In genomic region chr19:55339225-55340143, GRCh38 we compare ENCODE assay signal across 8 cellular contexts. TPM values are rescaled to one million over a fixed set of nuclear protein-coding genes. Genes with fewer than 3 reads are reported as not detected.
A peak's percentile ranks its signal among the peaks of the same experiment; 100 is the strongest.
DNase-seq lines count a peak whose midpoint lies in the region; ATAC-seq, FAIRE-seq and TF ChIP-seq lines count a peak whose summit lies in the region.

Gene KMT5C (plus strand): TSS chr19:55339876. CDS start chr19:55341937, 2,061 bp downstream.

- H2BK5ac ChIP-seq in H1 (ENCODE audit: low read depth, low read length) (peak within 1 kb of the TSS; percentile 97), mesenchymal stem cell (ENCODE audit: low read depth, low read length, poor library complexity, severe bottlenecking) (peak within 1 kb of the TSS; percentile 88)

- peak; percentile 96 for FAIRE-seq in H1 (lab: Jason Lieb, UNC)

- peaks cover 0 to 6% of the 10 kb centered on the region in 2 experiments for H4K20me1 ChIP-seq in H1 (replicated peaks in 1 of 2; ENCODE audit: control insufficient read depth in 1 of 2, insufficient read depth in 2 of 2, low read length in 2 of 2)

- TF ChIP-seq RAD21 in H1 (IDR thresholded peaks at IDR 0.05 in 1 of 2, conservative IDR thresholded peaks at IDR 0.05 in 1 of 2; ENCODE audit: low read depth in 2 of 2, low read length in 2 of 2) = no peak; a peak in 1 of 4 replicates

- POLR2A ChIA-PET in Caco-2 (lab: Charles Lee) (interaction anchor here (0.5 to 1.8 kb wide), 30 partner anchors 8 to 315 kb away, joined by 3 to 29 read pairs (median 6); partner anchors contain the start of genes DNAAF3, FIZ1, HSPBP1 and ISOC2), H1 (lab: Charles Lee; ENCODE audit: partially characterized antibody) (interaction anchor here (0.7 to 4.1 kb wide), 35 partner anchors 8 to 193 kb away, joined by 3 to 30 read pairs (median 5); partner anchors contain the start of genes BRSK1, GARIN5B, HSPBP1 and RPL28)

- TF ChIP-seq CTCF in Caco-2 (IDR thresholded peaks at IDR 0.05; ENCODE audit: insufficient read depth in 1 of 2, low read depth in 1 of 2, low read length in 1 of 2, severe bottlenecking in 1 of 2, unreplicated experiment in 1 of 2) (peak in 1 of 2 experiments; percentile 43), H1 (IDR thresholded peaks at IDR 0.05; ENCODE audit: control extremely low read depth in 1 of 3, insufficient read depth in 1 of 3, low read depth in 1 of 3, low read length in 3 of 3) (peak in 1 of 3 experiments; percentile 7; a peak in 1 of 4 replicates)

- H3K4me1 Mint-ChIP-seq in Caco-2 (ENCODE audit: low read depth, unreplicated experiment) = peaks cover 14% of the 10 kb centered on the region
- peaks cover 17% of the 10 kb centered on the region for H3K4me1 Mint-ChIP-seq in activated CD8-positive, alpha-beta memory T cell treated with anti-CD3 and anti-CD28 coated beads, Interleukin-2, amount 10 ng/mL, durations not matched to agents 7 days and 5 days

- TF ChIP-seq POLR2A in H1 (IDR thresholded peaks at IDR 0.05; ENCODE audit: control extremely low read depth in 1 of 2, low read depth in 2 of 2, low read length in 2 of 2) = no peak; a peak in 1 of 3 replicates

- no peak for TF ChIP-seq EP300 in H1 (IDR thresholded peaks at IDR 0.05; ENCODE audit: borderline replicate concordance in 1 of 2, low read depth in 2 of 2, low read length in 2 of 2)

- CTCF ChIA-PET in Caco-2 (lab: Charles Lee) (interaction anchor here (0.5 to 1.8 kb wide), 23 partner anchors 9 to 315 kb away, joined by 3 to 30 read pairs (median 4); partner anchors contain the start of genes HSPBP1, ISOC2, PPP6R1 and SYT5), H1 (lab: Charles Lee; ENCODE audit: partially characterized antibody) (interaction anchor here (0.6 to 2.1 kb wide), 15 partner anchors 9 to 876 kb away, joined by 3 to 12 read pairs (median 4); partner anchors contain the start of genes LENG9, TMEM150B and TMEM238)
- CTCF ChIA-PET in activated CD8-positive, alpha-beta memory T cell treated with anti-CD3 and anti-CD28 coated beads, Interleukin-2, amount 10 ng/mL, durations not matched to agents 7 days and 5 days (lab: Charles Lee) = interaction anchor here (0.6 to 3.8 kb wide), 20 partner anchors 11 to 314 kb away, joined by 3 to 45 read pairs (median 4); partner anchors contain the start of genes HSPBP1, PPP6R1, TMEM238 and UBE2S

- peaks cover 33% of the 10 kb centered on the region for H3K36me3 Mint-ChIP-seq in Caco-2 (ENCODE audit: insufficient read depth, unreplicated experiment)
- peaks cover 3% of the 10 kb centered on the region for H3K36me3 Mint-ChIP-seq in activated CD8-positive, alpha-beta memory T cell treated with anti-CD3 and anti-CD28 coated beads, Interleukin-2, amount 10 ng/mL, durations not matched to agents 7 days and 5 days

- WGBS in H1 (ENCODE audit: extremely low coverage in 1 of 2, insufficient coverage in 1 of 2, insufficient read length in 1 of 2, insufficient replicate concordance in 2 of 2, low coverage in 1 of 2, low lambda C conversion rate in 2 of 2, missing lambda C conversion rate in 1 of 2), 2 experiments = 2% methylated on average over 48 of the region's 84 CpGs; no CpG with 5 or more reads in 1 of the 2 experiments
- WGBS in mesenchymal stem cell = under 1% methylated on average over 63 of the region's 84 CpGs

- H4K8ac ChIP-seq in H1 (ENCODE audit: extremely low read depth, insufficient read depth, low read length) = peak within 1 kb of the TSS; percentile 98
- H4K8ac ChIP-seq in mesenchymal stem cell (ENCODE audit: low read length) = peak within 1 kb of the TSS; percentile 88

- H3K27ac Mint-ChIP-seq in Caco-2 (ENCODE audit: unreplicated experiment) = peak within 1 kb of the TSS; percentile 95
- peak within 1 kb of the TSS; percentile 90 for H3K27ac Mint-ChIP-seq in activated CD8-positive, alpha-beta memory T cell treated with anti-CD3 and anti-CD28 coated beads, Interleukin-2, amount 10 ng/mL, durations not matched to agents 7 days and 5 days

- H3K79me1 ChIP-seq in H1 (ENCODE audit: low read depth, low read length) (peaks cover 5% of the 10 kb centered on the region; the same call in 1 of the 2 replicates), mesenchymal stem cell (replicated peaks; ENCODE audit: low read length, poor library complexity, severe bottlenecking) (peaks cover 14% of the 10 kb centered on the region)

- H3K23ac ChIP-seq in H1 (ENCODE audit: insufficient read length) = no peak within 1 kb of the TSS
- peak within 1 kb of the TSS in 1 of 2 experiments; percentile 94 for H3K23ac ChIP-seq in mesenchymal stem cell (ENCODE audit: low read length in 2 of 2)

- H2BK20ac ChIP-seq in H1 (ENCODE audit: low read length) = no peak within 1 kb of the TSS

- H3K27me3 Mint-ChIP-seq in Caco-2 (ENCODE audit: insufficient read depth, unreplicated experiment) = no peaks in the 10 kb centered on the region
- peaks cover 14% of the 10 kb centered on the region for H3K27me3 Mint-ChIP-seq in activated CD8-positive, alpha-beta memory T cell treated with anti-CD3 and anti-CD28 coated beads, Interleukin-2, amount 10 ng/mL, durations not matched to agents 7 days and 5 days

- H3K27ac ChIP-seq in H1 (ENCODE audit: low read depth, low read length) (peak within 1 kb of the TSS; percentile 99), mesenchymal stem cell (ENCODE audit: low read length, poor library complexity, severe bottlenecking) (peak within 1 kb of the TSS; percentile 93)

- peak within 1 kb of the TSS; percentile 86 for H2AK5ac ChIP-seq in H1 (ENCODE audit: low read depth, low read length)
- peak within 1 kb of the TSS; percentile 53 for H2AK5ac ChIP-seq in mesenchymal stem cell (ENCODE audit: low read length, severe bottlenecking)

- no peak within 1 kb of the TSS for H2BK120ac ChIP-seq in H1 (replicated peaks; ENCODE audit: low read depth, low read length)
- H2BK120ac ChIP-seq in mesenchymal stem cell (ENCODE audit: low read depth, low read length) = peak within 1 kb of the TSS; percentile 9

- peaks cover 10% of the 10 kb centered on the region; the same call in 1 of the 2 replicates for H3K4me1 ChIP-seq in Caco-2
- peaks cover 14% of the 10 kb centered on the region for H3K4me1 ChIP-seq in NT2/D1 (ENCODE audit: insufficient read depth, insufficient read length)
- peaks cover 0 to 16% (median 9%) of the 10 kb centered on the region in 4 experiments; a peak in 6 of 7 replicates for H3K4me1 ChIP-seq in H1 (replicated peaks in 1 of 4; ENCODE audit: control insufficient read depth in 3 of 4, insufficient read depth in 4 of 4, low read length in 3 of 4)
- peaks cover 36% of the 10 kb centered on the region for H3K4me1 ChIP-seq in mesenchymal stem cell (ENCODE audit: control insufficient read depth, insufficient read depth, low read depth, low read length)

- peaks cover 0 to 3% of the 10 kb centered on the region in 2 experiments; a peak in 1 of 4 replicates for H3K79me2 ChIP-seq in H1 (ENCODE audit: control insufficient read depth in 1 of 2, insufficient read depth in 2 of 2, low read length in 2 of 2)

- H3K27me3 ChIP-seq in Caco-2 (replicated peaks; ENCODE audit: control insufficient read depth, insufficient read depth, low read length) (no peaks in the 10 kb centered on the region), NT2/D1 (ENCODE audit: insufficient read depth, insufficient read length) (no peaks in the 10 kb centered on the region), H1 (replicated peaks in 1 of 4; ENCODE audit: control insufficient read depth in 3 of 4, extremely low read depth in 1 of 4, insufficient read depth in 3 of 4, low read length in 3 of 4) (peaks cover 0 to 3% (median 0%) of the 10 kb centered on the region in 4 experiments; a peak in 1 of 7 replicates), mesenchymal stem cell (ENCODE audit: control insufficient read depth in 1 of 2, insufficient read depth in 1 of 2, low read length in 2 of 2) (peaks cover 0 to 9% of the 10 kb centered on the region in 2 experiments)

- H2BK12ac ChIP-seq in H1 (ENCODE audit: low read depth, low read length) = peak within 1 kb of the TSS; percentile 89
- H2BK12ac ChIP-seq in mesenchymal stem cell (ENCODE audit: low read length in 2 of 2) = peak within 1 kb of the TSS in 1 of 2 experiments; percentile 92

- H4K91ac ChIP-seq in H1 (replicated peaks; ENCODE audit: insufficient read length, low read length) (peak within 1 kb of the TSS; percentile 86), mesenchymal stem cell (ENCODE audit: low read length) (peak within 1 kb of the TSS; percentile 79)

- H2BK15ac ChIP-seq in H1 (ENCODE audit: low read length) = peak within 1 kb of the TSS; percentile 83
- peak within 1 kb of the TSS; percentile 70 for H2BK15ac ChIP-seq in mesenchymal stem cell (ENCODE audit: low read depth, poor library complexity, severe bottlenecking)

- H3K4me3 ChIP-seq in Caco-2 (ENCODE audit: low read depth, low read length) = peak within 1 kb of the TSS; percentile 67
- peak within 1 kb of the TSS; percentile 63 for H3K4me3 ChIP-seq in NT2/D1 (ENCODE audit: insufficient read length, low read depth)
- peak within 1 kb of the TSS; percentile 69 to 85 (median 84) for H3K4me3 ChIP-seq in H1 (ENCODE audit: extremely low read depth in 1 of 4, insufficient read depth in 2 of 4, low read depth in 3 of 4, low read length in 4 of 4)
- peak within 1 kb of the TSS; percentile 69 to 93 for H3K4me3 ChIP-seq in mesenchymal stem cell (ENCODE audit: insufficient read depth in 1 of 2, low read depth in 1 of 2, low read length in 2 of 2)

- H3K9ac ChIP-seq in NT2/D1 (ENCODE audit: insufficient read length, low read depth) = peak within 1 kb of the TSS; percentile 94
- peak within 1 kb of the TSS in 3 of 4 experiments; percentile 82 to 92 (median 84); a peak in 6 of 7 replicates for H3K9ac ChIP-seq in H1 (replicated peaks in 1 of 4; ENCODE audit: extremely low read depth in 1 of 4, low read depth in 3 of 4, low read length in 3 of 4)
- peak within 1 kb of the TSS; percentile 94 for H3K9ac ChIP-seq in mesenchymal stem cell (ENCODE audit: low read length)

- peak within 1 kb of the TSS; percentile 19 for H3K4ac ChIP-seq in H1 (replicated peaks; ENCODE audit: insufficient read length, low read depth, low read length)
- peak within 1 kb of the TSS; percentile 58 to 98 for H3K4ac ChIP-seq in mesenchymal stem cell (ENCODE audit: low read depth in 1 of 2, low read length in 2 of 2)

- peak within 1 kb of the TSS; percentile 88 for H3K56ac ChIP-seq in H1 (replicated peaks; ENCODE audit: insufficient read length, low read depth, low read length)

- peak within 1 kb of the TSS; percentile 27 for H2AFZ ChIP-seq in H1 (ENCODE audit: low read length)
- H2AFZ ChIP-seq in mesenchymal stem cell (ENCODE audit: low read depth, low read length) = peak within 1 kb of the TSS; percentile 75

- H3K9me3 ChIP-seq in Caco-2 (no peaks in the 10 kb centered on the region), NT2/D1 (ENCODE audit: insufficient read depth, low read length) (no peaks in the 10 kb centered on the region), H1 (ENCODE audit: insufficient read depth in 2 of 2, low read depth in 1 of 2, low read length in 1 of 2) (no peaks in the 10 kb centered on the region), mesenchymal stem cell (ENCODE audit: control insufficient read depth, low read length) (no peaks in the 10 kb centered on the region)

- H3K4me3 Mint-ChIP-seq in Caco-2 (ENCODE audit: unreplicated experiment) = peak within 1 kb of the TSS; percentile 91
- H3K4me3 Mint-ChIP-seq in activated CD8-positive, alpha-beta memory T cell treated with anti-CD3 and anti-CD28 coated beads, Interleukin-2, amount 10 ng/mL, durations not matched to agents 7 days and 5 days = peak within 1 kb of the TSS; percentile 73

- H4K5ac ChIP-seq in H1 (ENCODE audit: insufficient read length, low read depth, low read length) = peak within 1 kb of the TSS; percentile 89

- H3K18ac ChIP-seq in H1 (ENCODE audit: extremely low read depth, low read length) = peak within 1 kb of the TSS; percentile 85
- peak within 1 kb of the TSS; percentile 70 to 97 for H3K18ac ChIP-seq in mesenchymal stem cell (ENCODE audit: low read depth in 1 of 2, low read length in 2 of 2)

- H3K4me2 ChIP-seq in H1 (ENCODE audit: insufficient read depth in 1 of 2, low read depth in 2 of 2, low read length in 2 of 2) = peak within 1 kb of the TSS; percentile 79 to 94
- H3K4me2 ChIP-seq in mesenchymal stem cell (ENCODE audit: low read length, poor library complexity, severe bottlenecking) = peak within 1 kb of the TSS; percentile 98

- no peaks in the 10 kb centered on the region for H3K9me3 Mint-ChIP-seq in Caco-2 (ENCODE audit: unreplicated experiment)
- H3K9me3 Mint-ChIP-seq in activated CD8-positive, alpha-beta memory T cell treated with anti-CD3 and anti-CD28 coated beads, Interleukin-2, amount 10 ng/mL, durations not matched to agents 7 days and 5 days (ENCODE audit: low read depth) = no peaks in the 10 kb centered on the region

- intact Hi-C loops in Caco-2 (cut with micrococcal nuclease; ENCODE audit: unreplicated experiment) = loop anchor here (1.0 to 2.0 kb wide), 7 partner anchors 15 to 173 kb away; partner anchors contain the start of genes COX6B2, DNAAF3, HSPBP1 and PPP6R1

- DNase-seq in Caco-2 (peak; percentile 100), HUDEP-2 (lab: John Stamatoyannopoulos, UW; ENCODE audit: unreplicated experiment in 76 of 76) (peak; percentile 86 to 100 (median 100)), NT2/D1 (ENCODE audit: low read depth, low spot score) (peak; percentile 98), H1 (ENCODE audit: low read depth in 1 of 2, low spot score in 2 of 2) (peak; percentile 100), mesenchymal stem cell (peak; percentile 100)
- DNase-seq in activated CD8-positive, alpha-beta memory T cell treated with anti-CD3 and anti-CD28 coated beads, Interleukin-2, amount 10 ng/mL, durations not matched to agents 7 days and 5 days = peak; percentile 100
- DNase-seq in stimulated activated CD8-positive, alpha-beta memory T cell treated with anti-CD3 and anti-CD28 coated beads, Interleukin-12 subunit alpha, Interleukin-12 subunit beta, amount 100 ng/mL, for 4 hours (ENCODE audit: low read depth) = peak; percentile 100

- no TSS peak for BruUV-seq in Caco-2 (replicated peaks; lab: Mats Ljungman, UMichigan)

- H3K23me2 ChIP-seq in H1 (ENCODE audit: low read depth, low read length) = peaks cover 20% of the 10 kb centered on the region; the same call in 1 of the 2 replicates

- peaks cover 3% of the 10 kb centered on the region; the same call in 1 of the 2 replicates for H3K36me3 ChIP-seq in Caco-2 (ENCODE audit: control insufficient read depth, insufficient read depth, low read length)
- peaks cover 22% of the 10 kb centered on the region for H3K36me3 ChIP-seq in NT2/D1 (ENCODE audit: insufficient read depth, insufficient read length, low read length)
- H3K36me3 ChIP-seq in H1 (ENCODE audit: control insufficient read depth in 2 of 4, insufficient read depth in 4 of 4, low read length in 3 of 4) = peaks cover 0 to 20% (median 12%) of the 10 kb centered on the region in 4 experiments; a peak in 4 of 8 replicates
- peaks cover 16 to 29% of the 10 kb centered on the region in 2 experiments for H3K36me3 ChIP-seq in mesenchymal stem cell (ENCODE audit: control insufficient read depth in 1 of 2, insufficient read depth in 2 of 2, low read depth in 1 of 2, low read length in 2 of 2)

- peak; percentile 80 for ATAC-seq in GM21381 (IDR thresholded peaks at IDR 0.05; ENCODE audit: unreplicated experiment)
- peak; percentile 87 for ATAC-seq in activated CD8-positive, alpha-beta memory T cell treated with anti-CD3 and anti-CD28 coated beads, Interleukin-2, amount 10 ng/mL, durations not matched to agents 7 days and 5 days

- H3K14ac ChIP-seq in H1 (ENCODE audit: insufficient read length) (no peak within 1 kb of the TSS), mesenchymal stem cell (ENCODE audit: low read length in 2 of 2) (peak within 1 kb of the TSS in 1 of 2 experiments; percentile 95)

RNA-seq across cellular contexts. Expression of gene KMT5C, which starts in this region (rescaled TPM):
- 25.8 and 26.3 TPM in 2 replicates for total RNA-seq in Caco-2 (2022)
- total RNA-seq in activated CD8-positive, alpha-beta memory T cell treated with anti-CD3 and anti-CD28 coated beads, Interleukin-2, amount 10 ng/mL, durations not matched to agents 7 days and 5 days = 10 to 100 TPM; 26.4 to 35.3 TPM
- 31.5 and 33.4 TPM in 2 replicates for total RNA-seq in H1 (2021; fragmentation: NEBNext Ultra II Directional; extraction: Animal tissue kit (Norgen Biotek cat#: 25700))
- polyA plus RNA-seq in H1 (2011; rRNA removed) = 24.9 and 59.4 TPM in 2 replicates
- polyA plus RNA-seq in H1 (2011; cell fraction: cytosol; rRNA removed) = 51.5 TPM
- polyA plus RNA-seq in H1 (2011; cell fraction: nucleus; rRNA removed) = 148 TPM
- polyA plus RNA-seq in H1 (2012, experiment 1 of 2) = 23.9 to 39.0 TPM (median 36.7 TPM) in 4 replicates
- 19.9 TPM for polyA plus RNA-seq in H1 (2012, experiment 2 of 2)
- polyA plus RNA-seq in H1 (2013, experiment 1 of 2) = 19.6 TPM
- polyA plus RNA-seq in H1 (2013, experiment 2 of 2) = 16.4 TPM
- polyA minus RNA-seq in H1 (2011; rRNA and poly(A)+ RNA removed) = 11.4 and 23.8 TPM in 2 replicates
- polyA minus RNA-seq in H1 (2011; cell fraction: cytosol; rRNA and poly(A)+ RNA removed) = 15.4 TPM
- 45.0 TPM for polyA minus RNA-seq in H1 (2011; cell fraction: nucleus; rRNA and poly(A)+ RNA removed)
- polyA plus RNA-seq in mesenchymal stem cell (2013, experiment 1 of 2) = 6.3 TPM
- 6.1 TPM for polyA plus RNA-seq in mesenchymal stem cell (2013, experiment 2 of 2)

Comparison
In these comparisons a context has a peak if more than half of its experiments do, and no peak if none do; other contexts are left out.
1. Peak in every context shown above with its lines: DNase-seq, ATAC-seq, H3K4me3 ChIP-seq and H3K27ac ChIP-seq.